ENCODE assay signal across 21 cellular contexts in the genomic region with DNA sequence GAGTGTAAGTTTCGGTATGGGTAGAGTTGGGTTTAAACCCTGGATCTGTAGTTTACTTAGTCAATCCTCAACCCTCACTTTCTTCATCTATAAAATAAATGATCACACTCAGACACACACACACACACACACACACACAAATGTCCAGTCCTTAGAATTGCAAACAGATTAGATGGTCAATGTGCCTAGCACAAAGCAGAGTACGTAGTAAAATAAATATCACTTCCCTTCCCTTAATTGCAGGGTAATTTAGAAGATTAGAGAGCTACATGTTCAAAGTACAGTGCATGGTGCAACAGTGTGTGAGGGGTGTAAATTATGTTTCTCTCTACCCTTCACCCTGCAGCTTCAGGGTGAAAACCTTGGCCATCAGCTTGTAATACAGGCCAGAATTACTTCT.
"Had no signal": no experiment of that assay in that cellular context is flagged by ENCODE, and none has a peak within 500 bp of the region (broad histone marks: within the 10 kb centered on the region; RNA-seq: fewer than 3 reads in every experiment).

No MANE protein-coding gene starts in this region.

- H3K4me1 Mint-ChIP-seq: activated CD4-positive, alpha-beta T cell treated with anti-CD3 and anti-CD28 coated beads for 36 hours; activated naive CD4-positive, alpha-beta T cell treated with anti-CD3 and anti-CD28 coated beads, Interleukin-2, amount 10 ng/mL, durations not matched to agents 7 days and 5 days; activated naive CD8-positive, alpha-beta T cell treated with anti-CD3 and anti-CD28 coated beads for 36 hours; IgD-negative memory B cell had no signal

- H3K27ac ChIP-seq: VCaP had no signal

- H3K27me3 Mint-ChIP-seq: activated naive CD4-positive, alpha-beta T cell treated with anti-CD3 and anti-CD28 coated beads, Interleukin-2, amount 10 ng/mL, durations not matched to agents 7 days and 5 days; IgD-negative memory B cell had no signal

- H3K27ac Mint-ChIP-seq: activated CD4-positive, alpha-beta T cell treated with anti-CD3 and anti-CD28 coated beads for 36 hours; activated CD8-positive, alpha-beta T cell treated with anti-CD3 and anti-CD28 coated beads for 36 hours; activated naive CD4-positive, alpha-beta T cell treated with anti-CD3 and anti-CD28 coated beads, Interleukin-2, amount 10 ng/mL, durations not matched to agents 7 days and 5 days; activated naive CD8-positive, alpha-beta T cell treated with anti-CD3 and anti-CD28 coated beads for 36 hours; activated T-cell treated with anti-CD3 and anti-CD28 coated beads, Interleukin-2, amount 50 U/mL, for 72 hours; activated T-helper 2 cell treated with anti-CD3 and anti-CD28 coated beads, Interferon-gamma antibody, Interleukin-2, Interleukin-4, amounts not matched to agents 10 μg/mL and 5 μg/mL and 100 μg/mL, durations not matched to agents 14 hours and 24 hours and 36 hours; IgD-negative memory B cell had no signal

- DNase-seq: activated CD4-positive, alpha-beta T cell treated with anti-CD3 and anti-CD28 coated beads for 36 hours; activated CD8-positive, alpha-beta memory T cell treated with anti-CD3 and anti-CD28 coated beads, Interleukin-2, amount 50 U/mL, for 4 hours; activated CD8-positive, alpha-beta T cell treated with anti-CD3 and anti-CD28 coated beads for 36 hours; activated gamma-delta T cell treated with Interleukin-2 at 50 U/mL for 16 hours; activated naive CD4-positive, alpha-beta T cell treated with anti-CD3 and anti-CD28 coated beads, Interleukin-2, amount 10 ng/mL, durations not matched to agents 7 days and 5 days; activated naive CD8-positive, alpha-beta T cell treated with anti-CD3 and anti-CD28 coated beads for 36 hours; activated T-cell treated with anti-CD3 and anti-CD28 coated beads, Interleukin-2, amount 50 U/mL, for 72 hours; cerebellar nuclear complex; KG1; NCI-H1092 treated with DMSO at 0.1 percent for 48 hours; NCI-H1436 treated with DMSO at 0.1 percent for 48 hours; NCI-H1930; NCI-H2171; NCI-H345; NCI-H510A; NCI-H82; SIG-M5; T-helper 1 cell had no signal

- H3K9me3 Mint-ChIP-seq: activated CD8-positive, alpha-beta T cell treated with anti-CD3 and anti-CD28 coated beads for 36 hours; activated naive CD4-positive, alpha-beta T cell treated with anti-CD3 and anti-CD28 coated beads, Interleukin-2, amount 10 ng/mL, durations not matched to agents 7 days and 5 days; activated naive CD8-positive, alpha-beta T cell treated with anti-CD3 and anti-CD28 coated beads for 36 hours; activated T-cell treated with anti-CD3 and anti-CD28 coated beads, Interleukin-2, amount 50 U/mL, for 72 hours; activated T-helper 2 cell treated with anti-CD3 and anti-CD28 coated beads, Interferon-gamma antibody, Interleukin-2, Interleukin-4, amounts not matched to agents 10 μg/mL and 5 μg/mL and 100 μg/mL, durations not matched to agents 14 hours and 24 hours and 36 hours; IgD-negative memory B cell had no signal

- H3K4me3 Mint-ChIP-seq: activated CD4-positive, alpha-beta T cell treated with anti-CD3 and anti-CD28 coated beads for 36 hours; activated CD8-positive, alpha-beta T cell treated with anti-CD3 and anti-CD28 coated beads for 36 hours; activated naive CD4-positive, alpha-beta T cell treated with anti-CD3 and anti-CD28 coated beads, Interleukin-2, amount 10 ng/mL, durations not matched to agents 7 days and 5 days; activated naive CD8-positive, alpha-beta T cell treated with anti-CD3 and anti-CD28 coated beads for 36 hours; activated T-cell treated with anti-CD3 and anti-CD28 coated beads, Interleukin-2, amount 50 U/mL, for 72 hours; IgD-negative memory B cell had no signal

- H3K36me3 Mint-ChIP-seq: activated naive CD4-positive, alpha-beta T cell treated with anti-CD3 and anti-CD28 coated beads, Interleukin-2, amount 10 ng/mL, durations not matched to agents 7 days and 5 days; activated naive CD8-positive, alpha-beta T cell treated with anti-CD3 and anti-CD28 coated beads for 36 hours; IgD-negative memory B cell had no signal
